29 cellular contexts compared by ENCODE assay signal in genomic region chr6:153662982-153663381, GRCh38.
DNase-seq lines count a peak whose midpoint lies in the region; ATAC-seq and TF ChIP-seq lines count a peak whose summit lies in the region.
"Had no signal": no experiment of that assay in that cellular context is flagged by ENCODE, and none has a peak within 500 bp of the region (broad histone marks: within the 10 kb centered on the region; RNA-seq: fewer than 3 reads in every experiment).

No MANE protein-coding gene starts in this region.

- no peak overlapping the region for H3K27ac ChIP-seq in A673 (ENCODE audit: low read depth, low read length, poor library complexity, severe bottlenecking)
- H3K27ac ChIP-seq: 22Rv1, BLaER1, GM23248, HL-60, PC-9, SJSA1 had no signal

- no peak for ATAC-seq in GM21390 (IDR thresholded peaks at IDR 0.05; ENCODE audit: unreplicated experiment)
- ATAC-seq: T-cell had no signal

- no peaks in the 10 kb centered on the region for H3K36me3 ChIP-seq in A673 (ENCODE audit: insufficient read depth, low read length, poor library complexity, severe bottlenecking)
- H3K36me3 ChIP-seq: BLaER1, HAP-1, SJSA1 had no signal

- no peak overlapping the region for H3K4me3 ChIP-seq in A673 (ENCODE audit: low read depth, low read length, poor library complexity, severe bottlenecking)
- no peak overlapping the region for H3K4me3 ChIP-seq in astrocyte of the cerebellum (ENCODE audit: low read depth, low read length)
- no peak overlapping the region for H3K4me3 ChIP-seq in epithelial cell of proximal tubule (ENCODE audit: low read depth, low read length)
- H3K4me3 ChIP-seq: BLaER1, GM23248, HAP-1, PC-9, SJSA1 had no signal

- intact Hi-C loops in A673 (cut with micrococcal nuclease; ENCODE audit: unreplicated experiment) = no loop called here

- in situ Hi-C loops in astrocyte of the cerebellum (cut with HindIII; ENCODE audit: low sequenced_read_pairs) = no loop called here

- TF ChIP-seq CTCF in A673 (conservative IDR thresholded peaks at IDR 0.05; ENCODE audit: low read depth, low read length) (peak; percentile 37), astrocyte of the cerebellum (IDR thresholded peaks at IDR 0.05; ENCODE audit: low read depth, low read length, missing control alignments) (peak; percentile 11), epithelial cell of proximal tubule (conservative IDR thresholded peaks at IDR 0.05; ENCODE audit: low read depth, low read length) (peak; percentile 12)

- POLR2A ChIA-PET in A673 (lab: Charles Lee; ENCODE audit: low non-redundant PET) = no interaction called here

- no peaks in the 10 kb centered on the region for H3K27me3 ChIP-seq in A673 (replicated peaks; ENCODE audit: insufficient read depth, low read depth, low read length, poor library complexity)
- H3K27me3 ChIP-seq: BLaER1, SJSA1 had no signal

- no TSS peak for BruUV-seq in A673 (replicated peaks; lab: Mats Ljungman, UMichigan)

- H3K4me1 ChIP-seq in A673 (ENCODE audit: insufficient read depth, low read length, poor library complexity, severe bottlenecking) = no peaks in the 10 kb centered on the region
- H3K4me1 ChIP-seq: BLaER1, HAP-1, SJSA1 had no signal

- no peaks in the 10 kb centered on the region for H3K9me3 ChIP-seq in A673 (ENCODE audit: low read depth, low read length, poor library complexity, severe bottlenecking)
- H3K9me3 ChIP-seq: BLaER1, HAP-1, SJSA1 had no signal

- CTCF ChIA-PET in A673 (lab: Charles Lee) = no interaction called here

- DNase-seq in A673 (ENCODE audit: low spot score) (peak; percentile 23), HCEC 1CT (peak; percentile 27), astrocyte of the cerebellum (ENCODE audit: low read depth) (no peak), epithelial cell of proximal tubule (ENCODE audit: low read depth) (no peak), glomerular visceral epithelial cell (ENCODE audit: extremely low spot score) (no peak), DMS79 (lab: John Stamatoyannopoulos, UW) (no peak), GDM1 (lab: John Stamatoyannopoulos, UW) (no peak)
- DNase-seq: CD4-positive, CD25-positive, alpha-beta regulatory T cell; DMS153; GF-D8; GM23248; NCI-H1048; NCI-H1417 treated with DMSO at 0.1 percent for 48 hours; NCI-H1694 treated with DMSO at 0.1 percent for 48 hours; NCI-H2107; NCI-H446; NCI-H526; NCI-H82; NK-92 treated with Interleukin-12 subunit alpha and Interleukin-12 subunit beta, amount 100 ng/mL, for 24 hours; PC-9; Right ventricle myocardium superior; RPMI8226; T-cell had no signal

Comparison
In these comparisons a context has a peak if more than half of its experiments do, and no peak if none do; other contexts are left out.
1. DNase-seq: peak in A673 (single experiment) and HCEC 1CT (single experiment); none in astrocyte of the cerebellum (single experiment), epithelial cell of proximal tubule (single experiment), glomerular visceral epithelial cell (single experiment), DMS79 (single experiment) and GDM1 (single experiment).
2. Peak in every context shown above with its lines, with median percentiles within 50 percentile points of each other: CTCF ChIP-seq.